In the genomic region with DNA sequence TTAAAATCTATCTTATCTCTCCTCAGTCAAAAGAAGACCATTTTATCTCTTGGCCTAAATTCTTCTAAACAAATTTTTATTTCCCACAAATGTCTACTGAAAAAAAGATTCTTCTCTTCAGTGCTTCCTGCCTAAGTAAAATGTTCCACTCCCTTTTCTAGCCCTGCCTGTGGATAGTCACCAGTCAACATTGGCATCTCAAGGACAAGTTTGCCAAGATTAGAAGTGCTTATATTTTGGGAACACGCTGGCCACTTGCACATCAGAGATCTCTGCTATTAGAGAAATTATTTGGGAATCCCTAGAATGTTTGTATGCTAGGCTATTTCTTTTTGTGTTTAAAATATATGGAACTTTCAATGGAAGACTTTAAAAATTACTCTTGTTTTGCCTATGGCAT, we compare ENCODE assay signal across 27 cellular contexts.
"Had no signal": no experiment of that assay in that cellular context is flagged by ENCODE, and none has a peak within 500 bp of the region (broad histone marks: within the 10 kb centered on the region; RNA-seq: fewer than 3 reads in every experiment).

No MANE protein-coding gene starts in this region.

- H3K27me3 ChIP-seq: esophagus muscularis mucosa, foreskin keratinocyte, gastroesophageal sphincter, sigmoid colon, testis, tibial nerve, upper lobe of left lung had no signal

- H3K27ac ChIP-seq: coronary artery, esophagus muscularis mucosa, foreskin keratinocyte, gastroesophageal sphincter, parathyroid adenoma, sigmoid colon, testis, tibial nerve, upper lobe of left lung had no signal

- H2AFZ ChIP-seq: parathyroid adenoma had no signal

- H3K36me3 ChIP-seq: esophagus muscularis mucosa, gastroesophageal sphincter, sigmoid colon, tibial nerve, upper lobe of left lung had no signal

- H3K4me1 ChIP-seq: esophagus muscularis mucosa, foreskin keratinocyte, gastroesophageal sphincter, parathyroid adenoma, sigmoid colon, tibial nerve, upper lobe of left lung had no signal

- H3K79me2 ChIP-seq: parathyroid adenoma had no signal

- H3K9ac ChIP-seq: parathyroid adenoma had no signal

- H3K27ac Mint-ChIP-seq: immature natural killer cell; mesothelial cell of epicardium; naive B cell; natural killer cell treated with Interleukin-12 subunit alpha and Interleukin-12 subunit beta and Interleukin-15 and Interleukin-18, amount 100 ng/mL, for 72 hours; progenitor cell of endocrine pancreas; stimulated activated memory B cell treated with anti-CD40 and anti-IgM and Interleukin-4, amounts not matched to agents 10 μg/mL and 1 μg/mL and 100 μg/mL, for 72 hours had no signal

- H3K36me3 Mint-ChIP-seq: immature natural killer cell; mesothelial cell of epicardium; naive B cell; stimulated activated memory B cell treated with anti-CD40 and anti-IgM and Interleukin-4, amounts not matched to agents 10 μg/mL and 1 μg/mL and 100 μg/mL, for 72 hours had no signal

- DNase-seq: dermis blood vessel endothelial cell; effector memory CD4-positive, alpha-beta T cell; foreskin keratinocyte; hypothalamus; immature natural killer cell; islet precursor cell; kidney glomerular epithelial cell; mesenchymal stem cell; mucosa of descending colon; naive B cell; sigmoid colon; stimulated activated CD4-positive, alpha-beta T cell treated with anti-CD3 and anti-CD28 coated beads, Interleukin-2, amount 100 ng/mL, for 24 hours; stimulated activated CD4-positive, alpha-beta T cell treated with anti-CD3 and anti-CD28 coated beads, Interleukin-4, amount 100 ng/mL, for 24 hours; stimulated activated naive CD8-positive, alpha-beta T cell treated with anti-CD3 and anti-CD28 coated beads, Interleukin-15, Interleukin-2, amounts not matched to agents 100 U/mL and 50 U/mL, for 24 hours; substantia nigra; testis; upper lobe of left lung had no signal

- H3K4me1 Mint-ChIP-seq: immature natural killer cell; mesothelial cell of epicardium; naive B cell; stimulated activated memory B cell treated with anti-CD40 and anti-IgM and Interleukin-4, amounts not matched to agents 10 μg/mL and 1 μg/mL and 100 μg/mL, for 72 hours had no signal

- H3K4me3 ChIP-seq: coronary artery, esophagus muscularis mucosa, gastroesophageal sphincter, mucosa of descending colon, sigmoid colon, testis, tibial nerve, upper lobe of left lung had no signal

- H3K9me3 Mint-ChIP-seq: mesothelial cell of epicardium; neural crest cell; stimulated activated memory B cell treated with anti-CD40 and anti-IgM and Interleukin-4, amounts not matched to agents 10 μg/mL and 1 μg/mL and 100 μg/mL, for 72 hours had no signal

- H3K9me3 ChIP-seq: esophagus muscularis mucosa, gastroesophageal sphincter, mucosa of descending colon, sigmoid colon, testis, tibial nerve, upper lobe of left lung had no signal

- H3K4me3 Mint-ChIP-seq: immature natural killer cell; mesothelial cell of epicardium; naive B cell; natural killer cell treated with Interleukin-12 subunit alpha and Interleukin-12 subunit beta and Interleukin-15 and Interleukin-18, amount 100 ng/mL, for 72 hours; neural crest cell; stimulated activated memory B cell treated with anti-CD40 and anti-IgM and Interleukin-4, amounts not matched to agents 10 μg/mL and 1 μg/mL and 100 μg/mL, for 72 hours had no signal

- ATAC-seq: foreskin keratinocyte; gastroesophageal sphincter; mucosa of descending colon; natural killer cell treated with Interleukin-12 subunit alpha and Interleukin-12 subunit beta and Interleukin-15 and Interleukin-18, amount 100 ng/mL, for 72 hours; stimulated activated memory B cell treated with anti-CD40 and anti-IgM and Interleukin-4, amounts not matched to agents 10 μg/mL and 1 μg/mL and 100 μg/mL, for 72 hours; stimulated activated naive CD8-positive, alpha-beta T cell treated with anti-CD3 and anti-CD28 coated beads, Interleukin-15, Interleukin-2, amounts not matched to agents 100 U/mL and 50 U/mL, for 24 hours had no signal
